In the genomic region with DNA sequence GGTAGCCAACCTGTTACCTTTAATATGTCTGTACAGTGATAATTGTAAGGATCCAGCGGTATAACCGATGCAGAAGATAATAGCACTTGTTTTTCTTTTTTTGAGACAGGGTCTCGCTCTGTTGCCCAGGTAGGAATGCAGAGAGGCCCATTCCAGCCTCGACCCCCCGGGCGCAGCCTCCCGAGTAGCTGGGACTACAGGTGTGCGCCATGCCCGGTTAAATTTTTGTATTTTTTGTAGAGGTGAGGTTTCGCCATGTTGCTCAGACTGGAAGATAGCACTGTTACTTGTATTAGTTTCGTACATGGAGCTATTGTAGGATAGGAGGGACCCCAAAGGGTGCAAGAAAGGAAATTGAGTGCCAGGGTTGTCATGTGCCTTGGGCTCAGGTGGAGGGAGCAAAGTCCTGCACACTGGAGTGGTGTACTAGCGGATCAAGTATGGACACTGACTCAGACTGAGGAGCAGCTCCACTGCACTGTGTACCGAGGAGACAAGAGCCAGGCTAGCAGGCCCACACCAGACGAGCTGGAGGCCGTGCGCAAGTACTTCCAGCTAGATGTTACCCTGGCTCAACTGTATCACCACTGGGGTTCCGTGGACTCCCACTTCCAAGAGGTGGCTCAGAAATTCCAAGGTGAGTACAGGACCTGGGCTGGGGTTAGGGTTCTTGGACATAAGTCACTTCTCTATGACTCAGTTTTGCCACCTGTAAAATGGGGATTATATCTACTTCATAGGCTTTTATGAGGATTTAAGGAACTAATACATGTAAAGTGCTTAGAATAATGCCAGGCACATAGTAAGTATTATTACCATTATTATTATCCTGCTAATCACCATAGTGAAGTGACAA, we compare ENCODE assay signal across 7 cellular contexts. TPM values are rescaled to one million over a fixed set of nuclear protein-coding genes. Genes with fewer than 3 reads are reported as not detected.
DNase-seq lines count a peak whose midpoint lies in the region; ATAC-seq and TF ChIP-seq lines count a peak whose summit lies in the region.

No MANE protein-coding gene starts in this region.

- H3K27me3 ChIP-seq in HAP-1 (ENCODE audit: low read depth) (no peaks in the 10 kb centered on the region), SJSA1 (replicated peaks) (no peaks in the 10 kb centered on the region), parathyroid adenoma (ENCODE audit: control insufficient read depth, insufficient read depth, low read length) (no peaks in the 10 kb centered on the region)

- H3K4me2 ChIP-seq in parathyroid adenoma (ENCODE audit: low read length) = peak overlapping the region; percentile 100

- in situ Hi-C loops in HAP-1 (cut with MboI; ENCODE audit: low sequenced_read_pairs) = no loop called here

- peak in 1 of 2 experiments; percentile 29 for DNase-seq in HAP-1 (ENCODE audit: low spot score in 2 of 2)
- peak in 1 of 2 experiments; percentile 10 for DNase-seq in SJSA1 (ENCODE audit: low read depth in 1 of 2, low spot score in 2 of 2)
- no peak for DNase-seq in pons (ENCODE audit: low spot score)
- DNase-seq in NCI-H2107 (lab: John Stamatoyannopoulos, UW) = no peak

- no peak overlapping the region; the same call in 1 of the 2 replicates for H3K27ac ChIP-seq in SJSA1
- H3K27ac ChIP-seq in parathyroid adenoma = peak overlapping the region; percentile 96

- peak overlapping the region; percentile 100 for H2AFZ ChIP-seq in parathyroid adenoma

- no peaks in the 10 kb centered on the region for H3K9me3 ChIP-seq in HAP-1
- H3K9me3 ChIP-seq in SJSA1 (replicated peaks) = no peaks in the 10 kb centered on the region
- no peaks in the 10 kb centered on the region for H3K9me3 ChIP-seq in parathyroid adenoma (ENCODE audit: control insufficient read depth, low read length)

- TF ChIP-seq CTCF in parathyroid adenoma (IDR thresholded peaks at IDR 0.05) = no peak

- H3K36me3 ChIP-seq in HAP-1 (replicated peaks) (peaks cover 51% of the 10 kb centered on the region), SJSA1 (peaks cover 55% of the 10 kb centered on the region), parathyroid adenoma (ENCODE audit: control insufficient read depth, insufficient read depth, low read length) (no peaks in the 10 kb centered on the region)

- peak overlapping the region; percentile 29 for H3K9ac ChIP-seq in parathyroid adenoma

- ATAC-seq in esophagus mucosa (peak; percentile 27), HG02870 (IDR thresholded peaks at IDR 0.05; ENCODE audit: unreplicated experiment) (no peak)

- no peaks in the 10 kb centered on the region for H3K79me2 ChIP-seq in parathyroid adenoma

- H3K4me1 ChIP-seq in HAP-1 = peaks cover 5% of the 10 kb centered on the region
- peaks cover 17% of the 10 kb centered on the region for H3K4me1 ChIP-seq in SJSA1 (replicated peaks)
- H3K4me1 ChIP-seq in parathyroid adenoma = peaks cover 10% of the 10 kb centered on the region

- peak overlapping the region; percentile 57 for H3K4me3 ChIP-seq in HAP-1
- H3K4me3 ChIP-seq in SJSA1 = peak overlapping the region; percentile 46
- H3K4me3 ChIP-seq in parathyroid adenoma (ENCODE audit: low read depth, low read length) = peak overlapping the region; percentile 85

RNA-seq across cellular contexts. Expression of a gene that starts 1.0 kb away (rescaled TPM):
- total RNA-seq in SJSA1 (2014; rRNA removed; shearing (Covaris generic)) = 18.8 and 24.4 TPM in 2 replicates
- total RNA-seq in esophagus mucosa = 9.6 TPM

RNA-seq across cellular contexts. Expression of a gene that starts 19.0 kb away (rescaled TPM):
- total RNA-seq in SJSA1 (2014; rRNA removed; shearing (Covaris generic)) = 10.0 and 11.8 TPM in 2 replicates
- 2.6 TPM for total RNA-seq in esophagus mucosa

RNA-seq across cellular contexts. Expression of a gene that starts 19.2 kb away (rescaled TPM):
- total RNA-seq in SJSA1 (2014; rRNA removed; shearing (Covaris generic)) = 12.2 and 18.5 TPM in 2 replicates
- 11.9 TPM for total RNA-seq in esophagus mucosa

RNA-seq across cellular contexts. Expression of a gene that starts 41.5 kb away (rescaled TPM):
- total RNA-seq in SJSA1 (2014; rRNA removed; shearing (Covaris generic)) = 102 and 111 TPM in 2 replicates
- total RNA-seq in esophagus mucosa = 32.3 TPM

RNA-seq across cellular contexts. Expression of a gene that starts 42.1 kb away (rescaled TPM):
- total RNA-seq in SJSA1 (2014; rRNA removed; shearing (Covaris generic)) = 185 and 270 TPM in 2 replicates
- 154 TPM for total RNA-seq in esophagus mucosa
